Comparison of ENCODE assay signal across 21 cellular contexts in the genomic region with DNA sequence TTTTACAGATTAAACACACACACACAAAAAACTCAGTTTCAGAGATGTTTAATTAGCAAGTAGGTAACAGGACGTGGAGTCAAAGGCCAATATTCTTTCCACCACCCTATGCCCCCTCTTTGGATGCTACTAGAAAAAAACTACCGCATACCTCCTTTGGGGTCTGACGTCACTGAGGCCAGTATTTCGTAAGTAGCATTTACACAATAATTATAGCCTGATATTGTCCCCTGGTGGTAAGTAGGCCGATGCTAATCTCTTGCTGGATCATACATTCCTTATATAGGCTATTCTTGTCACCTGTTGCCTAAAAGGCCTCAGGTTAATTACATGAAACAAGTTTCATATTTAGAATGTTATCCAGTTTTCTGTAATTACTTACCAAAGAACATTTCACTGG. TPM values are rescaled to one million over a fixed set of nuclear protein-coding genes. Genes with fewer than 3 reads are reported as not detected.
DNase-seq lines count a peak whose midpoint lies in the region; ATAC-seq and TF ChIP-seq lines count a peak whose summit lies in the region.
"Had no signal": no experiment of that assay in that cellular context is flagged by ENCODE, and none has a peak within 500 bp of the region (broad histone marks: within the 10 kb centered on the region; RNA-seq: fewer than 3 reads in every experiment).

No MANE protein-coding gene starts in this region.

- H2AFZ ChIP-seq in osteoblast (ENCODE audit: low read length) = no peak overlapping the region

- TF ChIP-seq CTCF in fibroblast of mammary gland (conservative IDR thresholded peaks at IDR 0.05; ENCODE audit: control insufficient read depth, insufficient read depth, low read depth, low read length) = no peak
- TF ChIP-seq CTCF in osteoblast (IDR thresholded peaks at IDR 0.05; ENCODE audit: extremely low read depth, low read depth, low read length) = peak; percentile 11
- TF ChIP-seq CTCF in ovary (IDR thresholded peaks at IDR 0.05) = no peak
- no peak for TF ChIP-seq CTCF in heart right ventricle (IDR thresholded peaks at IDR 0.05)

- no peaks in the 10 kb centered on the region for H3K79me2 ChIP-seq in osteoblast (ENCODE audit: insufficient read depth, low read length)

- ATAC-seq in SK-N-SH treated with all-trans-retinoic acid at 6 μM for 48 hours = no peak
- no peak for ATAC-seq in heart right ventricle
- ATAC-seq: Right ventricle myocardium inferior had no signal

- H3K4me3 ChIP-seq in HUES48 (ENCODE audit: low read depth, low read length) (no peak overlapping the region; the same call in 1 of the 2 replicates), fibroblast of mammary gland (ENCODE audit: control insufficient read depth, low read depth, low read length) (no peak overlapping the region), osteoblast (ENCODE audit: insufficient read depth, low read length) (no peak overlapping the region), ovary (no peak overlapping the region), heart right ventricle (no peak overlapping the region)
- H3K4me3 ChIP-seq: BLaER1 treated with 17β-estradiol and CSF1 and Interleukin-3, amounts not matched to agents 10 nM and 100 nM; MG63; Peyer's patch had no signal

- H3K4me2 ChIP-seq in osteoblast (ENCODE audit: insufficient read depth, low read length) = no peak overlapping the region
- H3K4me2 ChIP-seq: BLaER1 treated with 17β-estradiol and CSF1 and Interleukin-3, amounts not matched to agents 10 nM and 100 nM; SK-N-SH had no signal

- DNase-seq in NCI-H69 (lab: John Stamatoyannopoulos, UW) (peak; percentile 16), fibroblast of mammary gland (ENCODE audit: low read depth) (peak; percentile 8), osteoblast (ENCODE audit: insufficient read length, low spot score, missing footprints) (no peak), ovary (no peak), heart right ventricle (no peak)
- DNase-seq: CD8-positive, alpha-beta memory T cell; DMS79 treated with DMSO at 0.1 percent for 48 hours; GOT3; MG63; NCI-H1417 treated with DMSO at 0.1 percent for 48 hours; NCI-H1930; NCI-H2171; NCI-H446 treated with DMSO at 0.1 percent for 48 hours; NCI-H748 treated with DMSO at 0.1 percent for 48 hours; Peyer's patch; SK-N-SH; T-helper 1 cell had no signal

- no peaks in the 10 kb centered on the region for H4K20me1 ChIP-seq in osteoblast (ENCODE audit: insufficient read depth, low read length)
- H4K20me1 ChIP-seq: BLaER1 treated with 17β-estradiol and CSF1 and Interleukin-3, amounts not matched to agents 10 nM and 100 nM had no signal

- no peak overlapping the region for H3K9ac ChIP-seq in HUES48 (ENCODE audit: low read depth, low read length)
- H3K9ac ChIP-seq: BLaER1 treated with 17β-estradiol and CSF1 and Interleukin-3, amounts not matched to agents 10 nM and 100 nM; SK-N-SH had no signal

- H3K4me1 ChIP-seq in HUES48 (ENCODE audit: control insufficient read depth, insufficient read depth, low read length) (peaks cover 48% of the 10 kb centered on the region), osteoblast (ENCODE audit: insufficient read depth, low read length) (no peaks in the 10 kb centered on the region), ovary (ENCODE audit: insufficient read depth) (no peaks in the 10 kb centered on the region), heart right ventricle (no peaks in the 10 kb centered on the region)
- H3K4me1 ChIP-seq: BLaER1 treated with 17β-estradiol and CSF1 and Interleukin-3, amounts not matched to agents 10 nM and 100 nM; Peyer's patch had no signal

- H3K36me3 ChIP-seq in HUES48 (ENCODE audit: control insufficient read depth, insufficient read depth, low read length) = no peaks in the 10 kb centered on the region
- H3K36me3 ChIP-seq in osteoblast (ENCODE audit: insufficient read depth, low read length) = no peaks in the 10 kb centered on the region
- H3K36me3 ChIP-seq in ovary = no peaks in the 10 kb centered on the region
- no peaks in the 10 kb centered on the region for H3K36me3 ChIP-seq in heart right ventricle
- H3K36me3 ChIP-seq: BLaER1 treated with 17β-estradiol and CSF1 and Interleukin-3, amounts not matched to agents 10 nM and 100 nM; MG63; Peyer's patch had no signal

- H3K27ac ChIP-seq in HUES48 (ENCODE audit: low read depth, low read length) (peak overlapping the region; percentile 75), osteoblast (ENCODE audit: low read depth, low read length) (no peak overlapping the region), ovary (no peak overlapping the region), heart right ventricle (no peak overlapping the region)
- H3K27ac ChIP-seq: BLaER1 treated with 17β-estradiol and CSF1 and Interleukin-3, amounts not matched to agents 10 nM and 100 nM; Peyer's patch had no signal

- H3K27me3 ChIP-seq in HUES48 (ENCODE audit: control insufficient read depth, insufficient read depth, low read length) (no peaks in the 10 kb centered on the region), osteoblast (ENCODE audit: insufficient read depth, low read length) (peaks cover 7% of the 10 kb centered on the region), ovary (no peaks in the 10 kb centered on the region), heart right ventricle (peaks cover 0 to 4% (median 0%) of the 10 kb centered on the region in 7 donors)
- H3K27me3 ChIP-seq: BLaER1 treated with 17β-estradiol and CSF1 and Interleukin-3, amounts not matched to agents 10 nM and 100 nM; MG63; Peyer's patch had no signal

- no peak for TF ChIP-seq EP300 in ovary (IDR thresholded peaks at IDR 0.05)

- WGBS in ovary, 3 donors = 88 to 92% (median 89%) methylated on average over 5 of the region's 5 CpGs
- 82 to 88% methylated on average over 5 of the region's 5 CpGs for WGBS in heart right ventricle, 2 donors

- no peak for TF ChIP-seq POLR2A in ovary (IDR thresholded peaks at IDR 0.05)

- no peaks in the 10 kb centered on the region for H3K9me3 ChIP-seq in HUES48 (ENCODE audit: control insufficient read depth, insufficient read depth, low read length)
- H3K9me3 ChIP-seq in osteoblast (ENCODE audit: low read depth, low read length) = no peaks in the 10 kb centered on the region
- H3K9me3 ChIP-seq in ovary = no peaks in the 10 kb centered on the region
- H3K9me3 ChIP-seq in heart right ventricle = no peaks in the 10 kb centered on the region
- H3K9me3 ChIP-seq: BLaER1 treated with 17β-estradiol and CSF1 and Interleukin-3, amounts not matched to agents 10 nM and 100 nM; MG63; Peyer's patch; SK-N-SH had no signal

- intact Hi-C loops in ovary (cut with DNase I) (no loop called here), heart right ventricle (cut with DNase I) (loop anchor here in 1 of 10 donors (10.0 kb wide), 1 partner anchor 61 kb away; no protein-coding TSS in a partner anchor)

TF ChIP-seq in SK-N-SH treated with all-trans-retinoic acid at 6 μM for 48 hours, 23 proteins besides CTCF, POLR2A, EP300 and RAD21 (continues in another document):
- TF ChIP-seq, protein P1, sequence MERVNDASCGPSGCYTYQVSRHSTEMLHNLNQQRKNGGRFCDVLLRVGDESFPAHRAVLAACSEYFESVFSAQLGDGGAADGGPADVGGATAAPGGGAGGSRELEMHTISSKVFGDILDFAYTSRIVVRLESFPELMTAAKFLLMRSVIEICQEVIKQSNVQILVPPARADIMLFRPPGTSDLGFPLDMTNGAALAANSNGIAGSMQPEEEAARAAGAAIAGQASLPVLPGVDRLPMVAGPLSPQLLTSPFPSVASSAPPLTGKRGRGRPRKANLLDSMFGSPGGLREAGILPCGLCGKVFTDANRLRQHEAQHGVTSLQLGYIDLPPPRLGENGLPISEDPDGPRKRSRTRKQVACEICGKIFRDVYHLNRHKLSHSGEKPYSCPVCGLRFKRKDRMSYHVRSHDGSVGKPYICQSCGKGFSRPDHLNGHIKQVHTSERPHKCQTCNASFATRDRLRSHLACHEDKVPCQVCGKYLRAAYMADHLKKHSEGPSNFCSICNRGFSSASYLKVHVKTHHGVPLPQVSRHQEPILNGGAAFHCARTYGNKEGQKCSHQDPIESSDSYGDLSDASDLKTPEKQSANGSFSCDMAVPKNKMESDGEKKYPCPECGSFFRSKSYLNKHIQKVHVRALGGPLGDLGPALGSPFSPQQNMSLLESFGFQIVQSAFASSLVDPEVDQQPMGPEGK (CRISPR knock-in tag; IDR thresholded peaks at IDR 0.05; ENCODE audit: borderline replicate concordance) = no peak
- TF ChIP-seq ZNF565 (CRISPR knock-in tag; conservative IDR thresholded peaks at IDR 0.05; ENCODE audit: low read depth) = no peak
- TF ChIP-seq, protein P2, sequence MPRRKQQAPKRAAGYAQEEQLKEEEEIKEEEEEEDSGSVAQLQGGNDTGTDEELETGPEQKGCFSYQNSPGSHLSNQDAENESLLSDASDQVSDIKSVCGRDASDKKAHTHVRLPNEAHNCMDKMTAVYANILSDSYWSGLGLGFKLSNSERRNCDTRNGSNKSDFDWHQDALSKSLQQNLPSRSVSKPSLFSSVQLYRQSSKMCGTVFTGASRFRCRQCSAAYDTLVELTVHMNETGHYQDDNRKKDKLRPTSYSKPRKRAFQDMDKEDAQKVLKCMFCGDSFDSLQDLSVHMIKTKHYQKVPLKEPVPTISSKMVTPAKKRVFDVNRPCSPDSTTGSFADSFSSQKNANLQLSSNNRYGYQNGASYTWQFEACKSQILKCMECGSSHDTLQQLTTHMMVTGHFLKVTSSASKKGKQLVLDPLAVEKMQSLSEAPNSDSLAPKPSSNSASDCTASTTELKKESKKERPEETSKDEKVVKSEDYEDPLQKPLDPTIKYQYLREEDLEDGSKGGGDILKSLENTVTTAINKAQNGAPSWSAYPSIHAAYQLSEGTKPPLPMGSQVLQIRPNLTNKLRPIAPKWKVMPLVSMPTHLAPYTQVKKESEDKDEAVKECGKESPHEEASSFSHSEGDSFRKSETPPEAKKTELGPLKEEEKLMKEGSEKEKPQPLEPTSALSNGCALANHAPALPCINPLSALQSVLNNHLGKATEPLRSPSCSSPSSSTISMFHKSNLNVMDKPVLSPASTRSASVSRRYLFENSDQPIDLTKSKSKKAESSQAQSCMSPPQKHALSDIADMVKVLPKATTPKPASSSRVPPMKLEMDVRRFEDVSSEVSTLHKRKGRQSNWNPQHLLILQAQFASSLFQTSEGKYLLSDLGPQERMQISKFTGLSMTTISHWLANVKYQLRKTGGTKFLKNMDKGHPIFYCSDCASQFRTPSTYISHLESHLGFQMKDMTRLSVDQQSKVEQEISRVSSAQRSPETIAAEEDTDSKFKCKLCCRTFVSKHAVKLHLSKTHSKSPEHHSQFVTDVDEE (CRISPR knock-in tag; IDR thresholded peaks at IDR 0.05) = no peak

RNA-seq across cellular contexts. Expression of a gene that starts 21.0 kb away (rescaled TPM):
- total RNA-seq in osteoblast = 83.1 and 101 TPM in 2 replicates
- total RNA-seq in ovary = 100 to 1,000 TPM; 153 to 404 (median 199) TPM
- 100 to 1,000 TPM; 108 to 270 TPM for polyA plus RNA-seq in ovary
- 100 to 1,000 TPM in 6 of 10 donors, 10 to 100 TPM in 4; 76.1 to 140 (median 114) TPM for total RNA-seq in heart right ventricle
- 10 to 100 TPM; 26.5 to 33.1 TPM for polyA plus RNA-seq in heart right ventricle

Comparison
In these comparisons a context has a peak if more than half of its experiments do, and no peak if none do; other contexts are left out.
1. DNase-seq: peak in NCI-H69 (single experiment) and fibroblast of mammary gland (single experiment); none in osteoblast (single experiment), ovary (0 of 5) and heart right ventricle (0 of 2).